ENCODE assay signal across 8 cellular contexts in genomic region chr11:27700351-27701261, GRCh38. TPM values are rescaled to one million over a fixed set of nuclear protein-coding genes. Genes with fewer than 3 reads are reported as not detected.
A peak's percentile ranks its signal among the peaks of the same experiment; 100 is the strongest.
DNase-seq lines count a peak whose midpoint lies in the region; ATAC-seq and TF ChIP-seq lines count a peak whose summit lies in the region.

Gene BDNF (minus strand): TSS chr11:27700455. CDS start chr11:27658564, 41,891 bp downstream.

- intact Hi-C loops in colonic mucosa (cut with DNase I) (no loop called here), lower leg skin (cut with DNase I; ENCODE audit: low total_unique reads) (no loop called here)

- H3K4me1 ChIP-seq in BLaER1 treated with 17β-estradiol and CSF1 and Interleukin-3, amounts not matched to agents 10 nM and 100 nM: peaks cover 12 to 28% (median 22%) of the 10 kb centered on the region in 10 experiments
- H3K4me1 ChIP-seq in NT2/D1 (ENCODE audit: insufficient read depth, insufficient read length): no peaks in the 10 kb centered on the region
- peaks cover 8% of the 10 kb centered on the region for H3K4me1 ChIP-seq in colonic mucosa
- H3K4me1 ChIP-seq in tibial nerve: peaks cover 0 to 35% (median 15%) of the 10 kb centered on the region in 4 donors

- no peaks in the 10 kb centered on the region for H3K9me3 ChIP-seq in BLaER1 treated with 17β-estradiol and CSF1 and Interleukin-3, amounts not matched to agents 10 nM and 100 nM (replicated peaks in 1 of 11)
- H3K9me3 ChIP-seq in NT2/D1 (ENCODE audit: insufficient read depth, low read length): no peaks in the 10 kb centered on the region
- H3K9me3 ChIP-seq in colonic mucosa: no peaks in the 10 kb centered on the region
- no peaks in the 10 kb centered on the region for H3K9me3 ChIP-seq in tibial nerve

- TF ChIP-seq POLR2A in lower leg skin (IDR thresholded peaks at IDR 0.05) (no peak), tibial nerve (IDR thresholded peaks at IDR 0.05) (no peak)

- peaks cover 0 to 38% (median 20%) of the 10 kb centered on the region in 11 experiments; a peak in 11 of 22 replicates for H4K20me1 ChIP-seq in BLaER1 treated with 17β-estradiol and CSF1 and Interleukin-3, amounts not matched to agents 10 nM and 100 nM

- 0 to 1% methylated on average over 31 to 39 of the region's 91 CpGs for WGBS in lower leg skin, 2 donors
- WGBS in tibial nerve, 2 donors: 0 to 2% methylated on average over 41 to 54 of the region's 91 CpGs

- peak within 1 kb of the TSS; percentile 93 to 99 (median 97) for H3K4me2 ChIP-seq in BLaER1 treated with 17β-estradiol and CSF1 and Interleukin-3, amounts not matched to agents 10 nM and 100 nM

- H3K9ac ChIP-seq in BLaER1 treated with 17β-estradiol and CSF1 and Interleukin-3, amounts not matched to agents 10 nM and 100 nM: peak within 1 kb of the TSS; percentile 9 to 61 (median 47); a peak in 18 of 22 replicates
- H3K9ac ChIP-seq in NT2/D1 (ENCODE audit: insufficient read length, low read depth) (peak within 1 kb of the TSS; percentile 83), colonic mucosa (ENCODE audit: low read depth in 2 of 2, low read length in 2 of 2) (peak within 1 kb of the TSS; percentile 37 to 38)

- no peak for DNase-seq in NT2/D1 (ENCODE audit: low read depth, low spot score)
- DNase-seq in colonic mucosa: no peak
- DNase-seq in lower leg skin (ENCODE audit: low spot score in 2 of 2): peak in 1 of 2 donors; percentile 69
- no peak for DNase-seq in tibial nerve (ENCODE audit: low spot score in 2 of 2)
- DNase-seq in GM19240 (ENCODE audit: insufficient read length, low spot score): no peak
- DNase-seq in pons (ENCODE audit: low spot score): no peak

- no peaks in the 10 kb centered on the region for H3K36me3 ChIP-seq in BLaER1 treated with 17β-estradiol and CSF1 and Interleukin-3, amounts not matched to agents 10 nM and 100 nM
- H3K36me3 ChIP-seq in NT2/D1 (ENCODE audit: insufficient read depth, insufficient read length, low read length): no peaks in the 10 kb centered on the region
- H3K36me3 ChIP-seq in colonic mucosa: no peaks in the 10 kb centered on the region
- no peaks in the 10 kb centered on the region for H3K36me3 ChIP-seq in tibial nerve

- ATAC-seq in GM19395 (IDR thresholded peaks at IDR 0.05; ENCODE audit: unreplicated experiment): peak; percentile 42

- no peak for TF ChIP-seq EP300 in tibial nerve (IDR thresholded peaks at IDR 0.05)

- TF ChIP-seq CTCF in colonic mucosa (IDR thresholded peaks at IDR 0.05) (no peak), lower leg skin (IDR thresholded peaks at IDR 0.05) (no peak), tibial nerve (IDR thresholded peaks at IDR 0.05) (no peak)

- peaks cover 67 to 90% (median 86%) of the 10 kb centered on the region in 11 experiments for H3K27me3 ChIP-seq in BLaER1 treated with 17β-estradiol and CSF1 and Interleukin-3, amounts not matched to agents 10 nM and 100 nM
- H3K27me3 ChIP-seq in NT2/D1 (ENCODE audit: insufficient read depth, insufficient read length) (peaks cover 43% of the 10 kb centered on the region), colonic mucosa (peaks cover 24% of the 10 kb centered on the region), tibial nerve (peaks cover 0 to 60% of the 10 kb centered on the region in 2 donors)

- no peak within 1 kb of the TSS for H3K27ac ChIP-seq in BLaER1 treated with 17β-estradiol and CSF1 and Interleukin-3, amounts not matched to agents 10 nM and 100 nM
- no peak within 1 kb of the TSS for H3K27ac ChIP-seq in colonic mucosa
- no peak within 1 kb of the TSS for H3K27ac ChIP-seq in tibial nerve

- peak within 1 kb of the TSS; percentile 57 to 74 (median 64) for H3K4me3 ChIP-seq in BLaER1 treated with 17β-estradiol and CSF1 and Interleukin-3, amounts not matched to agents 10 nM and 100 nM
- peak within 1 kb of the TSS; percentile 71 for H3K4me3 ChIP-seq in NT2/D1 (ENCODE audit: insufficient read length, low read depth)
- peak within 1 kb of the TSS; percentile 44 for H3K4me3 ChIP-seq in colonic mucosa
- H3K4me3 ChIP-seq in lower leg skin (ENCODE audit: low read depth, poor library complexity, severe bottlenecking): peak within 1 kb of the TSS; percentile 43
- peak within 1 kb of the TSS; percentile 25 to 55 (median 48) for H3K4me3 ChIP-seq in tibial nerve

RNA-seq across cellular contexts. Expression of gene BDNF, which starts in this region (rescaled TPM):
- total RNA-seq in colonic mucosa (under 1 TPM; 0.10 to 0.40 TPM), lower leg skin (1 to 10 TPM in 3 of 4 donors, under 1 TPM in 1; 0.93 to 4.6 (median 1.5) TPM), tibial nerve (under 1 TPM in 1 of 4 donors, not detected in 3; 0.30 TPM)
